Comparison of ENCODE assay signal across 8 cellular contexts in the genomic region with DNA sequence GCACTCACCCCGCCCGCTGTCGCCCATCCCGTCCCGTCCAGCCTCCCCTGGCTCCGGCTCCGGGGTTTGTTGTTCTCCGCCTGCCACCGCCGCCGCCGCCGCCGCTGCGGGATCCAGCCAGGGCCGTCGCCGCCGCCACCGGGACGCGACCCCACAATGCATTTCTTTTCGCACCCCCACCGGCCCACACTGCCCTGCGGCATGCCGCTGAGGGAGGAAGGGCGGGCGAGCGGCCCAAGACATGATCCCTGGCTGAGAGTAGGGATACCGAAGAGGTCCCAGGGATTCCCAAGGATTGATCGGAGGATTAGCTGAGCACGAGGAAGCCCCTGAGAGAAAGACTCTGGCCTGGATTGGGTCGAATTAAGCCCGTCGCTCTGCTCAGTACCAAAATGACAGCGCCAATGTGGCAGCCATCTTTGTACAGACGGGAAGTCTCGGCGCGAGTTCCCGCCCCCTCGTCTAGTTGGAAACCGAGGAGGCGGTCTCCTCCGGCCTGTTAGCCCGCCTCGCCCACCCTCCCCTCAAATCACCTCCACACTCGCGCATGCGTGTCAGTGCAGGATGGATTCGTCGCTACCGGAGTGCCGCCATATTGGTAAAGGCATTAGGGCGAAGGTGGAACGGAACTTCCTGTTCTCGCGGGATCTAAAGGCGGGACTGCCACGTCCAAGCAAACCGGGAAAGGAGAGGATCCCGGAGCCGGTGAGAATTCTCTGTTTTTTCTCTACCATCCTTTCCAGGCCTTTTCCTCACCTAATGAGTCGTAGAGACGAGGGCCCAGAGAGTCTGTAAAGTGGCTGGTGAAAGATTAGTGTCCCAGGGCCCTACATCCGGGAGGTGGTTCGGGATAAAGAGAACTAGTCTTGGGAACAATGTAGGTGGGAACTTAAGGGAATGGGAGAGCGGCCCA. TPM values are rescaled to one million over a fixed set of nuclear protein-coding genes. Genes with fewer than 3 reads are reported as not detected.
DNase-seq lines count a peak whose midpoint lies in the region; ATAC-seq and TF ChIP-seq lines count a peak whose summit lies in the region.

TSS of gene RXRB (minus strand) at position 432 of the 913 bp plus-strand sequence. CDS start at position 243, 189 bp downstream.
A gene with protein sequence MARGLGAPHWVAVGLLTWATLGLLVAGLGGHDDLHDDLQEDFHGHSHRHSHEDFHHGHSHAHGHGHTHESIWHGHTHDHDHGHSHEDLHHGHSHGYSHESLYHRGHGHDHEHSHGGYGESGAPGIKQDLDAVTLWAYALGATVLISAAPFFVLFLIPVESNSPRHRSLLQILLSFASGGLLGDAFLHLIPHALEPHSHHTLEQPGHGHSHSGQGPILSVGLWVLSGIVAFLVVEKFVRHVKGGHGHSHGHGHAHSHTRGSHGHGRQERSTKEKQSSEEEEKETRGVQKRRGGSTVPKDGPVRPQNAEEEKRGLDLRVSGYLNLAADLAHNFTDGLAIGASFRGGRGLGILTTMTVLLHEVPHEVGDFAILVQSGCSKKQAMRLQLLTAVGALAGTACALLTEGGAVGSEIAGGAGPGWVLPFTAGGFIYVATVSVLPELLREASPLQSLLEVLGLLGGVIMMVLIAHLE (plus strand): TSS at position 634 of the 913 bp plus-strand sequence. CDS start 379 bp downstream, outside the sequence.

- ATAC-seq in GM18909 (IDR thresholded peaks at IDR 0.05; ENCODE audit: poor library complexity, unreplicated experiment) = peak; percentile 56
- ATAC-seq in HG03280 (IDR thresholded peaks at IDR 0.05; ENCODE audit: unreplicated experiment) = peak; percentile 54

- no peaks in the 10 kb centered on the region for H3K9me3 ChIP-seq in smooth muscle cell (replicated peaks; ENCODE audit: low read depth)

- under 1% methylated on average over 61 of the region's 68 CpGs for WGBS in smooth muscle cell (ENCODE audit: low lambda C conversion rate)

- in situ Hi-C loops in ACHN (cut with HindIII; ENCODE audit: low pct_ligation_motif_present, low pct_unique_long_range_greater_than_20kb, low sequenced_read_pairs) = no loop called here

- no peak for TF ChIP-seq CTCF in smooth muscle cell (IDR thresholded peaks at IDR 0.05; ENCODE audit: borderline replicate concordance, insufficient read depth, poor library complexity, severe bottlenecking)

- peaks cover 31% of the 10 kb centered on the region for H3K4me1 ChIP-seq in smooth muscle cell (ENCODE audit: low read depth)

- peak within 1 kb of the TSS; percentile 87 for H2AFZ ChIP-seq in smooth muscle cell (ENCODE audit: low read depth)

- H3K27ac ChIP-seq in caudate nucleus (ENCODE audit: low read depth, low read length) = peak within 1 kb of the TSS; percentile 96
- peak within 1 kb of the TSS; percentile 98 for H3K27ac ChIP-seq in smooth muscle cell (ENCODE audit: low read depth)

- H3K79me2 ChIP-seq in smooth muscle cell (ENCODE audit: low read depth) = peaks cover 48% of the 10 kb centered on the region

- H3K4me2 ChIP-seq in smooth muscle cell = peak within 1 kb of the TSS; percentile 98

- H3F3A ChIP-seq in smooth muscle cell (ENCODE audit: low read depth) = peaks cover 14% of the 10 kb centered on the region

- H3K9ac ChIP-seq in smooth muscle cell (ENCODE audit: low read depth) = peak within 1 kb of the TSS; percentile 98

- peaks cover 72% of the 10 kb centered on the region for H4K20me1 ChIP-seq in smooth muscle cell (ENCODE audit: low read depth)

- peaks cover 6% of the 10 kb centered on the region for H3K36me3 ChIP-seq in smooth muscle cell (ENCODE audit: low read depth)

- DNase-seq in ACHN (peak; percentile 98), NCI-H446 (lab: John Stamatoyannopoulos, UW) (peak; percentile 99), caudate nucleus (lab: John Stamatoyannopoulos, UW) (peak; percentile 82 to 99 (median 96)), iPS-NIHi7 (ENCODE audit: extremely low spot score) (peak; percentile 93), smooth muscle cell (lab: John Stamatoyannopoulos, UW; ENCODE audit: unreplicated experiment) (peak; percentile 92)
- peak; percentile 96 to 99 (median 98) for DNase-seq in activated CD4-positive, CD25-positive, alpha-beta regulatory T cell (lab: John Stamatoyannopoulos, UW)

- peak within 1 kb of the TSS; percentile 88 for H3K4me3 ChIP-seq in smooth muscle cell

- H3K27me3 ChIP-seq in smooth muscle cell (ENCODE audit: low read depth) = no peaks in the 10 kb centered on the region

RNA-seq across cellular contexts. Expression of gene RXRB, which starts in this region (rescaled TPM):
- total RNA-seq in smooth muscle cell = 24.3 and 25.7 TPM in 2 replicates
- 28.2 and 33.7 TPM in 2 replicates for polyA plus RNA-seq in smooth muscle cell

RNA-seq across cellular contexts. Expression of the second gene that starts in this region (rescaled TPM):
- 112 and 140 TPM in 2 replicates for total RNA-seq in smooth muscle cell
- 87.2 and 89.5 TPM in 2 replicates for polyA plus RNA-seq in smooth muscle cell

Comparison
In these comparisons a context has a peak if more than half of its experiments do, and no peak if none do; other contexts are left out.
1. Peak in every context shown above with its lines: DNase-seq, ATAC-seq, H3K4me3 ChIP-seq and H3K27ac ChIP-seq.